Comparison of ENCODE assay signal across 22 cellular contexts in the genomic region with DNA sequence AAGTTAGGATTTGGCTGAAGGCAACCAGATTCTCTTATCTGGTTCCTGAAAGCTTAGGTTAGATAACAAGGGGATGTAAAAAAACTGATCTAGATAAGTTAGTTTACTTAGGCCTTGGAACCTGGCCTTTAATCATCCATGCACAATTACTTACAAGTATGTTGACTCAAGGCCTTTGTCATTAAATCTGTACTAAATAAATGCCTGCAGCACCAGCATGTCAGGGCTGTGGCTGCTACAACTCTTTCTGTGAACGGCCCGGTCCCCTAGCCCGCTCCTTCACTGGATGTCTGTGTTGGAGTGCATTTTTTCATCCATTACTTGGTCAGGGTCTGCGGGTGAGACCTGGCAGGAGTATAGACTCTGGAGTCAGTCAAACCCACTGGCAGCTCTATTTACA. TPM values are rescaled to one million over a fixed set of nuclear protein-coding genes. Genes with fewer than 3 reads are reported as not detected.
"Had no signal": no experiment of that assay in that cellular context is flagged by ENCODE, and none has a peak within 500 bp of the region (broad histone marks: within the 10 kb centered on the region; RNA-seq: fewer than 3 reads in every experiment).

No MANE protein-coding gene starts in this region.

- H3K4me1 ChIP-seq: esophagus muscularis mucosa, gastroesophageal sphincter, heart left ventricle, neural progenitor cell, prostate gland, right atrium auricular region, sigmoid colon, tibial nerve, upper lobe of left lung had no signal

- H3K9ac ChIP-seq: neural progenitor cell had no signal

- DNase-seq: dorsolateral prefrontal cortex; effector CD4-positive, alpha-beta T cell; foreskin keratinocyte; heart left ventricle; kidney; midbrain; naive thymus-derived CD4-positive, alpha-beta T cell; sigmoid colon; stimulated activated CD4-positive, alpha-beta T cell treated with anti-CD3 and anti-CD28 coated beads, Interleukin-4, amount 100 ng/mL, for 4 hours; stimulated activated naive CD8-positive, alpha-beta T cell treated with anti-CD3 and anti-CD28 coated beads, Interleukin-15, Interleukin-2, amounts not matched to agents 100 U/mL and 50 U/mL, for 24 hours; upper lobe of left lung had no signal

- H3K4me3 ChIP-seq: dorsolateral prefrontal cortex, esophagus muscularis mucosa, gastroesophageal sphincter, heart left ventricle, hepatocyte, lung, neural progenitor cell, prostate gland, right atrium auricular region, sigmoid colon, thoracic aorta, tibial nerve, upper lobe of left lung had no signal

- H2AFZ ChIP-seq: hepatocyte, neural progenitor cell had no signal

- ATAC-seq: foreskin keratinocyte; gastroesophageal sphincter; heart left ventricle; left lobe of liver; naive thymus-derived CD4-positive, alpha-beta T cell; stimulated activated memory B cell treated with anti-CD40 and anti-IgM and Interleukin-4, amounts not matched to agents 10 μg/mL and 1 μg/mL and 100 μg/mL, for 72 hours; stimulated activated naive CD8-positive, alpha-beta T cell treated with anti-CD3 and anti-CD28 coated beads, Interleukin-15, Interleukin-2, amounts not matched to agents 100 U/mL and 50 U/mL, for 24 hours had no signal

- H3K4me2 ChIP-seq: hepatocyte, neural progenitor cell had no signal

- H3K27ac ChIP-seq: dorsolateral prefrontal cortex, esophagus muscularis mucosa, foreskin keratinocyte, gastroesophageal sphincter, heart left ventricle, hepatocyte, neural progenitor cell, prostate gland, right atrium auricular region, sigmoid colon, thoracic aorta, tibial nerve, upper lobe of left lung had no signal

- H3K9me3 ChIP-seq: esophagus muscularis mucosa, gastroesophageal sphincter, prostate gland, thoracic aorta had no signal

- H3K27me3 ChIP-seq: dorsolateral prefrontal cortex, esophagus muscularis mucosa, foreskin keratinocyte, gastroesophageal sphincter, heart left ventricle, hepatocyte, neural progenitor cell, right atrium auricular region, sigmoid colon, tibial nerve, upper lobe of left lung had no signal

RNA-seq across cellular contexts. Expression of gene ALDH3A1, which starts 48.4 kb away (rescaled TPM):
- polyA plus RNA-seq: naive thymus-derived CD4-positive, alpha-beta T cell had no signal
